In the genomic region with DNA sequence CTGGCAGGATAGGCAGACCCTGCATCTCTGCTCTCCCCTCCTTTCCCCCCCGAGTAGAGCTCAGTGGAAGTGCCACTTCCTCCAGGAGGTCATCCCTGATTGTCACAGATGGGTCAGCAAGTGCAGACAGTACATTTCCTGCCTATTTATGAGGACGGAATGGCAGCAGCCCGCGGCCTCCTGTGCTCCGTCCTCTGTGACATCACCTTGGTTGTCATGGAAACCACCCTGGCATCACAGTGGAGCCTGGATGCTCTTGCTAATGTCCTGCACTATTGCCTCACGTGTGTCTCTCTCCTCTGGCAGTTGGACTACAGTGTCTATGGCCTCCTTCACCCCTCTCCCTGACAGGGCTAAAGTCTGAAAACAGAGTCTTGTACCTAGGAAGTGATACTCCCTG, we compare ENCODE assay signal across 17 cellular contexts.
A peak's percentile ranks its signal among the peaks of the same experiment; 100 is the strongest.
DNase-seq lines count a peak whose midpoint lies in the region; ATAC-seq and TF ChIP-seq lines count a peak whose summit lies in the region.
"Had no signal": no experiment of that assay in that cellular context is flagged by ENCODE, and none has a peak within 500 bp of the region (broad histone marks: within the 10 kb centered on the region; RNA-seq: fewer than 3 reads in every experiment).

No MANE protein-coding gene starts in this region.

- H3K4me3 ChIP-seq in HEK293 (ENCODE audit: low read depth, low read length) (no peak overlapping the region), neural progenitor cell (no peak overlapping the region)

- H2AFZ ChIP-seq in neural progenitor cell (replicated peaks), result no peak overlapping the region

- DNase-seq in RWPE1 (ENCODE audit: low spot score) (no peak), dermis microvascular lymphatic vessel endothelial cell (ENCODE audit: low read depth in 2 of 2) (peak; percentile 16 to 24), neural progenitor cell (ENCODE audit: low spot score) (peak; percentile 40), medulla oblongata (ENCODE audit: extremely low spot score) (no peak), EL (no peak)
- no peak for DNase-seq in activated CD4-positive, alpha-beta T cell treated with anti-CD3 and anti-CD28 coated beads for 36 hours
- DNase-seq: Caco-2; CD4-positive, CD25-positive, alpha-beta regulatory T cell; DMS153; HFFc6; NCI-H187; NCI-H2171; NCI-H524 treated with DMSO at 0.1 percent for 48 hours; SHP77 had no signal

- H3K27me3 Mint-ChIP-seq in neural progenitor cell (ENCODE audit: insufficient read depth, low read depth), result peaks cover 4% of the 10 kb centered on the region
- no peaks in the 10 kb centered on the region for H3K27me3 Mint-ChIP-seq in activated CD4-positive, alpha-beta T cell treated with anti-CD3 and anti-CD28 coated beads for 36 hours
- H3K27me3 Mint-ChIP-seq: CD4-positive, CD25-positive, alpha-beta regulatory T cell had no signal

- no peaks in the 10 kb centered on the region for H3K9me3 Mint-ChIP-seq in neural progenitor cell
- no peaks in the 10 kb centered on the region for H3K9me3 Mint-ChIP-seq in activated CD4-positive, alpha-beta T cell treated with anti-CD3 and anti-CD28 coated beads for 36 hours (ENCODE audit: low read depth)
- H3K9me3 Mint-ChIP-seq: CD4-positive, CD25-positive, alpha-beta regulatory T cell; HFFc6; T-helper 1 cell treated with Interleukin-12 subunit alpha and Interleukin-12 subunit beta and Interleukin-4 antibody, amounts not matched to agents 30 μg/mL and 1 μg/mL, for 36 hours had no signal

- no peak overlapping the region for H3K4me3 Mint-ChIP-seq in neural progenitor cell
- H3K4me3 Mint-ChIP-seq in activated CD4-positive, alpha-beta T cell treated with anti-CD3 and anti-CD28 coated beads for 36 hours, result no peak overlapping the region
- H3K4me3 Mint-ChIP-seq: CD4-positive, CD25-positive, alpha-beta regulatory T cell; HFFc6; T-helper 1 cell treated with Interleukin-12 subunit alpha and Interleukin-12 subunit beta and Interleukin-4 antibody, amounts not matched to agents 30 μg/mL and 1 μg/mL, for 36 hours had no signal

- H3K9me3 ChIP-seq in HEK293 (ENCODE audit: control insufficient read depth, insufficient read depth, low read depth, low read length), result no peaks in the 10 kb centered on the region
- no peaks in the 10 kb centered on the region for H3K9me3 ChIP-seq in neural progenitor cell (ENCODE audit: low read depth)
- H3K9me3 ChIP-seq: Caco-2 had no signal

- H3K27ac Mint-ChIP-seq in neural progenitor cell, result no peak overlapping the region
- no peak overlapping the region for H3K27ac Mint-ChIP-seq in activated CD4-positive, alpha-beta T cell treated with anti-CD3 and anti-CD28 coated beads for 36 hours
- H3K27ac Mint-ChIP-seq: HFFc6; T-helper 1 cell treated with Interleukin-12 subunit alpha and Interleukin-12 subunit beta and Interleukin-4 antibody, amounts not matched to agents 30 μg/mL and 1 μg/mL, for 36 hours had no signal

- no peak overlapping the region for H3K4me2 ChIP-seq in neural progenitor cell

- H3K27me3 ChIP-seq in neural progenitor cell, result no peaks in the 10 kb centered on the region

- TF ChIP-seq CTCF in HEK293 (tag by site-specific recombination; IDR thresholded peaks at IDR 0.05) (no peak), RWPE1 (conservative IDR thresholded peaks at IDR 0.05; ENCODE audit: low read depth) (no peak), neural progenitor cell (IDR thresholded peaks at IDR 0.05) (no peak)

- H3K27ac ChIP-seq in HEK293 (ENCODE audit: extremely low read depth, low read depth, low read length), result no peak overlapping the region
- peak overlapping the region; percentile 33; the same call in 1 of the 2 replicates for H3K27ac ChIP-seq in RWPE1
- H3K27ac ChIP-seq in neural progenitor cell, result no peak overlapping the region

- H3K79me2 ChIP-seq in neural progenitor cell (ENCODE audit: low read depth), result no peaks in the 10 kb centered on the region

- no peaks in the 10 kb centered on the region for H3F3A ChIP-seq in neural progenitor cell (ENCODE audit: low read depth)

- H4K20me1 ChIP-seq in neural progenitor cell (ENCODE audit: low read depth), result no peaks in the 10 kb centered on the region

- H3K9ac ChIP-seq in neural progenitor cell, result no peak overlapping the region

- peaks cover 4% of the 10 kb centered on the region for H3K4me1 Mint-ChIP-seq in neural progenitor cell
- no peaks in the 10 kb centered on the region for H3K4me1 Mint-ChIP-seq in activated CD4-positive, alpha-beta T cell treated with anti-CD3 and anti-CD28 coated beads for 36 hours
- H3K4me1 Mint-ChIP-seq: CD4-positive, CD25-positive, alpha-beta regulatory T cell had no signal

- CTCF ChIA-PET in HEK293 (lab: Yijun Ruan, JAX) (interaction anchor here (0.7 to 11.8 kb wide), 3 partner anchors 9 to 179 kb away, joined by 4 to 151 read pairs (median 4); no protein-coding TSS in a partner anchor), RWPE1 (lab: Yijun Ruan, JAX) (no interaction called here)
- CTCF ChIA-PET in activated CD4-positive, alpha-beta T cell treated with anti-CD3 and anti-CD28 coated beads for 36 hours (lab: Charles Lee), result interaction anchor here (0.7 to 2.4 kb wide), 4 partner anchors 10 to 122 kb away, joined by 3 to 13 read pairs (median 4); no protein-coding TSS in a partner anchor

- intact Hi-C loops in activated CD4-positive, alpha-beta T cell treated with anti-CD3 and anti-CD28 coated beads for 36 hours (cut with DNase I, micrococcal nuclease), result no loop called here

- no peaks in the 10 kb centered on the region for H3K36me3 Mint-ChIP-seq in neural progenitor cell
- H3K36me3 Mint-ChIP-seq in activated CD4-positive, alpha-beta T cell treated with anti-CD3 and anti-CD28 coated beads for 36 hours (ENCODE audit: low read depth), result no peaks in the 10 kb centered on the region
- H3K36me3 Mint-ChIP-seq: CD4-positive, CD25-positive, alpha-beta regulatory T cell had no signal

- H3K36me3 ChIP-seq in HEK293 (ENCODE audit: control insufficient read depth in 2 of 2, insufficient read depth in 1 of 2, low read length in 2 of 2) (no peaks in the 10 kb centered on the region), neural progenitor cell (no peaks in the 10 kb centered on the region)

- H3K4me1 ChIP-seq in HEK293 (ENCODE audit: control insufficient read depth, insufficient read depth, low read length) (no peaks in the 10 kb centered on the region), neural progenitor cell (no peaks in the 10 kb centered on the region)
- H3K4me1 ChIP-seq: Caco-2 had no signal

- no peak for ATAC-seq in activated CD4-positive, alpha-beta T cell treated with anti-CD3 and anti-CD28 coated beads for 36 hours
- no peak for ATAC-seq in HG03457 (IDR thresholded peaks at IDR 0.05; ENCODE audit: unreplicated experiment)

- POLR2A ChIA-PET in HEK293 (lab: Yijun Ruan, JAX) (no interaction called here), RWPE1 (lab: Yijun Ruan, JAX; ENCODE audit: low non-redundant PET) (no interaction called here)
- POLR2A ChIA-PET in activated CD4-positive, alpha-beta T cell treated with anti-CD3 and anti-CD28 coated beads for 36 hours (lab: Charles Lee), result no interaction called here

TF ChIP-seq in HEK293, 187 proteins besides CTCF, POLR2A, EP300 and RAD21:
- TF ChIP-seq ZNF629 (tag by site-specific recombination; IDR thresholded peaks at IDR 0.05) (0 out of 2 replicates have a peak, but pooled peaks have one; percentile 26), ZBTB21 (tag by site-specific recombination; IDR thresholded peaks at IDR 0.05) (0 out of 2 replicates have a peak, but pooled peaks have one; percentile 19)
- TF ChIP-seq, protein P1, sequence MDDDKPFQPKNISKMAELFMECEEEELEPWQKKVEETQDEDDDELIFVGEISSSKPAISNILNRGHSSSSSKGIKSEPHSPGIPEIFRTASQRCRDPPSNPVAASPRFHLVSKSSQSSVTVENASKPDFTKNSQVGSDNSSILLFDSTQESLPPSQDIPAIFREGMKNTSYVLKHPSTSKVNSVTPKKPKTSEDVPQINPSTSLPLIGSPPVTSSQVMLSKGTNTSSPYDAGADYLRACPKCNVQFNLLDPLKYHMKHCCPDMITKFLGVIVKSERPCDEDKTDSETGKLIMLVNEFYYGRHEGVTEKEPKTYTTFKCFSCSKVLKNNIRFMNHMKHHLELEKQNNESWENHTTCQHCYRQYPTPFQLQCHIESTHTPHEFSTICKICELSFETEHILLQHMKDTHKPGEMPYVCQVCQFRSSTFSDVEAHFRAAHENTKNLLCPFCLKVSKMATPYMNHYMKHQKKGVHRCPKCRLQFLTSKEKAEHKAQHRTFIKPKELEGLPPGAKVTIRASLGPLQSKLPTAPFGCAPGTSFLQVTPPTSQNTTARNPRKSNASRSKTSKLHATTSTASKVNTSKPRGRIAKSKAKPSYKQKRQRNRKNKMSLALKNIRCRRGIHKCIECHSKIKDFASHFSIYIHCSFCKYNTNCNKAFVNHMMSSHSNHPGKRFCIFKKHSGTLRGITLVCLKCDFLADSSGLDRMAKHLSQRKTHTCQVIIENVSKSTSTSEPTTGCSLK (tag by site-specific recombination; IDR thresholded peaks at IDR 0.05), result no peak

Comparison
In these comparisons a context has a peak if more than half of its experiments do, and no peak if none do; other contexts are left out.
1. DNase-seq: peak in dermis microvascular lymphatic vessel endothelial cell (2 of 2) and neural progenitor cell (single experiment); none in RWPE1 (single experiment), activated CD4-positive, alpha-beta T cell treated with anti-CD3 and anti-CD28 coated beads for 36 hours (single experiment), medulla oblongata (single experiment) and EL (single experiment).